ENCODE assay signal across 8 cellular contexts in genomic region chr10:103193107-103193819, GRCh38. TPM values are rescaled to one million over a fixed set of nuclear protein-coding genes. Genes with fewer than 3 reads are reported as not detected.
A peak's percentile ranks its signal among the peaks of the same experiment; 100 is the strongest.
DNase-seq lines count a peak whose midpoint lies in the region; ATAC-seq and TF ChIP-seq lines count a peak whose summit lies in the region.

Gene NT5C2, minus strand, starts transcription at chr10:103193272. Its CDS starts 18,314 bp downstream, at chr10:103174958.

- H3K9me3 ChIP-seq in cardiac muscle cell (ENCODE audit: low read depth) (no peaks in the 10 kb centered on the region), trophoblast cell (ENCODE audit: insufficient read depth, low read depth, low read length) (no peaks in the 10 kb centered on the region), tibial artery (no peaks in the 10 kb centered on the region)

- peak within 1 kb of the TSS; percentile 97 for H4K91ac ChIP-seq in trophoblast cell (ENCODE audit: low read depth, low read length)

- no peaks in the 10 kb centered on the region for H3K9me3 Mint-ChIP-seq in activated naive CD8-positive, alpha-beta T cell treated with anti-CD3 and anti-CD28 coated beads, Interleukin-2, amount 50 U/mL, for 24 hours

- H3K79me2 ChIP-seq in trophoblast cell (ENCODE audit: control insufficient read depth, insufficient read depth, low read length, poor library complexity), result peaks cover 20% of the 10 kb centered on the region

- peaks cover 15% of the 10 kb centered on the region for H3K79me1 ChIP-seq in trophoblast cell (ENCODE audit: low read length)

- H3K9ac ChIP-seq in trophoblast cell (ENCODE audit: low read length), result peak within 1 kb of the TSS; percentile 53

- peak within 1 kb of the TSS; percentile 87 for H3K4ac ChIP-seq in trophoblast cell (ENCODE audit: low read depth, low read length)

- peak within 1 kb of the TSS; percentile 94 for H2BK5ac ChIP-seq in trophoblast cell (ENCODE audit: low read depth, low read length, poor library complexity)

- H3K4me3 Mint-ChIP-seq in activated naive CD8-positive, alpha-beta T cell treated with anti-CD3 and anti-CD28 coated beads, Interleukin-2, amount 50 U/mL, for 24 hours, result peak within 1 kb of the TSS; percentile 97

- H2AFZ ChIP-seq in trophoblast cell (ENCODE audit: insufficient read depth, low read length, poor library complexity), result peak within 1 kb of the TSS; percentile 93

- H3K4me1 Mint-ChIP-seq in activated naive CD8-positive, alpha-beta T cell treated with anti-CD3 and anti-CD28 coated beads, Interleukin-2, amount 50 U/mL, for 24 hours, result peaks cover 58% of the 10 kb centered on the region

- H3K36me3 ChIP-seq in cardiac muscle cell (no peaks in the 10 kb centered on the region), trophoblast cell (ENCODE audit: control insufficient read depth in 1 of 2, insufficient read depth in 2 of 2, low read length in 2 of 2) (peaks cover 0 to 2% of the 10 kb centered on the region in 2 experiments), tibial artery (no peaks in the 10 kb centered on the region)

- no CpG with 5 or more reads among the region's 62 CpGs for WGBS in trophoblast cell (ENCODE audit: extremely low coverage, insufficient coverage, insufficient read length)

- peak within 1 kb of the TSS; percentile 66 for H3K4me3 ChIP-seq in cardiac muscle cell
- peak within 1 kb of the TSS; percentile 93 for H3K4me3 ChIP-seq in trophoblast cell (ENCODE audit: low read depth, low read length)
- H3K4me3 ChIP-seq in tibial artery, result peak within 1 kb of the TSS; percentile 84 to 88

- peak within 1 kb of the TSS; percentile 99 for H3K18ac ChIP-seq in trophoblast cell (ENCODE audit: low read length)

- H4K8ac ChIP-seq in trophoblast cell (ENCODE audit: low read depth, low read length), result peak within 1 kb of the TSS; percentile 94

- H3K27me3 ChIP-seq in cardiac muscle cell, result no peaks in the 10 kb centered on the region
- H3K27me3 ChIP-seq in trophoblast cell (ENCODE audit: insufficient read depth, low read length), result no peaks in the 10 kb centered on the region
- H3K27me3 ChIP-seq in tibial artery, result no peaks in the 10 kb centered on the region

- H3K36me3 Mint-ChIP-seq in activated naive CD8-positive, alpha-beta T cell treated with anti-CD3 and anti-CD28 coated beads, Interleukin-2, amount 50 U/mL, for 24 hours (ENCODE audit: low read depth), result peaks cover 14% of the 10 kb centered on the region

- intact Hi-C loops in tibial artery (cut with DNase I; ENCODE audit: low total_unique reads), result loop anchor here (10.0 kb wide), 3 partner anchors 48 to 118 kb away; partner anchors contain the start of gene RPEL1

- DNase-seq in EL, result peak; percentile 82
- peak; percentile 83 for DNase-seq in LoVo (ENCODE audit: low spot score)
- DNase-seq in T follicular helper cell (ENCODE audit: low read depth), result peak; percentile 58
- DNase-seq in activated naive CD8-positive, alpha-beta T cell treated with anti-CD3 and anti-CD28 coated beads, Interleukin-2, amount 50 U/mL, for 24 hours, result peak; percentile 87
- DNase-seq in cardiac muscle cell (ENCODE audit: low read depth in 1 of 2, low spot score in 1 of 2), result peak; percentile 86 to 90
- peak; percentile 51 to 76 for DNase-seq in trophoblast cell
- peak; percentile 66 to 90 for DNase-seq in tibial artery

- H2BK120ac ChIP-seq in trophoblast cell (ENCODE audit: insufficient read depth, low read length, poor library complexity), result peak within 1 kb of the TSS; percentile 97

- H3K27ac ChIP-seq in cardiac muscle cell, result peak within 1 kb of the TSS; percentile 97
- peak within 1 kb of the TSS; percentile 79 for H3K27ac ChIP-seq in trophoblast cell (ENCODE audit: low read depth, low read length)
- H3K27ac ChIP-seq in tibial artery, result peak within 1 kb of the TSS; percentile 94 to 99

- H3K23ac ChIP-seq in trophoblast cell (ENCODE audit: low read length), result no peak within 1 kb of the TSS

- peak within 1 kb of the TSS; percentile 83 for H4K12ac ChIP-seq in trophoblast cell (ENCODE audit: low read depth, low read length)

- H3K4me1 ChIP-seq in cardiac muscle cell (ENCODE audit: low read depth) (peaks cover 18% of the 10 kb centered on the region), trophoblast cell (ENCODE audit: control insufficient read depth in 1 of 2, insufficient read depth in 2 of 2, low read length in 2 of 2) (peaks cover 8 to 9% of the 10 kb centered on the region in 2 experiments), tibial artery (peaks cover 0 to 57% (median 35%) of the 10 kb centered on the region in 4 donors)

- peak within 1 kb of the TSS; percentile 80 for H3K4me2 ChIP-seq in trophoblast cell (ENCODE audit: low read length)

- no peaks in the 10 kb centered on the region for H3K27me3 Mint-ChIP-seq in activated naive CD8-positive, alpha-beta T cell treated with anti-CD3 and anti-CD28 coated beads, Interleukin-2, amount 50 U/mL, for 24 hours

- H2AK5ac ChIP-seq in trophoblast cell (ENCODE audit: low read length), result peak within 1 kb of the TSS; percentile 90

- H2BK12ac ChIP-seq in trophoblast cell (ENCODE audit: low read length), result peak within 1 kb of the TSS; percentile 83

- peak within 1 kb of the TSS; percentile 97 for H3K27ac Mint-ChIP-seq in activated naive CD8-positive, alpha-beta T cell treated with anti-CD3 and anti-CD28 coated beads, Interleukin-2, amount 50 U/mL, for 24 hours

- peak within 1 kb of the TSS; percentile 97 for H3K14ac ChIP-seq in trophoblast cell (ENCODE audit: low read length)

- TF ChIP-seq CTCF in cardiac muscle cell (IDR thresholded peaks at IDR 0.05; ENCODE audit: low read depth, low read length), result no peak
- no peak for TF ChIP-seq CTCF in tibial artery (IDR thresholded peaks at IDR 0.05)

- peak; percentile 68 for ATAC-seq in GM21825 (IDR thresholded peaks at IDR 0.05; ENCODE audit: unreplicated experiment)
- ATAC-seq in activated naive CD8-positive, alpha-beta T cell treated with anti-CD3 and anti-CD28 coated beads, Interleukin-2, amount 50 U/mL, for 24 hours, result peak; percentile 81

RNA-seq across cellular contexts. Expression of gene NT5C2, which starts in this region (rescaled TPM):
- 36.9 and 51.1 TPM in 2 replicates for total RNA-seq in cardiac muscle cell
- polyA plus RNA-seq in cardiac muscle cell, result 59.4 and 84.0 TPM in 2 replicates
- 62.0 and 62.9 TPM in 2 replicates for polyA plus RNA-seq in trophoblast cell (2013)

Comparison
In these comparisons a context has a peak if more than half of its experiments do, and no peak if none do; other contexts are left out.
1. Peak in every context shown above with its lines: DNase-seq, ATAC-seq, H3K4me3 ChIP-seq and H3K27ac ChIP-seq.